ENCODE assay signal across 33 cellular contexts in the genomic region with DNA sequence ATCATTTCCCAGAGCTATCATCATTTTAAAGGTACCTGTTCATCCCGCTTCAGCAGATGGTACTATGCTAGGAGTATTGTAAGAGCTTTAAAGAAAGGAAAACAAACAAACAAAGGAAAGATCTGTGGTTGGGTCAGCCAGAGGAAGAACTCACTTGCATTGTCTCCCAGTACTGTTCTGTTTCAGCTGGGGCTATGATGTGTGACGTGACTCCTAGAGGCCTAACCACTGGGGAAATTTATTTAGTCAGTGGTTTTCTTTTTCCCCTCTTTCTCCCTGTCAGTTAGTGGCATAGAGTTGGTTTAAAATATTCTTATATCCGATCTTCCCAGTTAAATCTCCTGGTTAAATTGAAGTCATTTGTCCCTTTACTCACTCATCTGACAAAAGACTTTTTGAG.
A peak's percentile ranks its signal among the peaks of the same experiment; 100 is the strongest.
DNase-seq lines count a peak whose midpoint lies in the region; ATAC-seq, FAIRE-seq and TF ChIP-seq lines count a peak whose summit lies in the region.
"Had no signal": no experiment of that assay in that cellular context is flagged by ENCODE, and none has a peak within 500 bp of the region (broad histone marks: within the 10 kb centered on the region; RNA-seq: fewer than 3 reads in every experiment).

No MANE protein-coding gene starts in this region.

- H3K36me3 Mint-ChIP-seq in neural progenitor cell, result no peaks in the 10 kb centered on the region
- no peaks in the 10 kb centered on the region for H3K36me3 Mint-ChIP-seq in activated CD8-positive, alpha-beta memory T cell treated with anti-CD3 and anti-CD28 coated beads, Interleukin-2, amount 10 ng/mL, durations not matched to agents 7 days and 5 days
- H3K36me3 Mint-ChIP-seq: CD4-positive, CD25-positive, alpha-beta regulatory T cell; natural killer cell had no signal

- no peaks in the 10 kb centered on the region for H3K9me3 ChIP-seq in GM12878 (replicated peaks; ENCODE audit: control insufficient read depth, insufficient read depth, low read length)
- no peaks in the 10 kb centered on the region for H3K9me3 ChIP-seq in neural progenitor cell (ENCODE audit: low read depth)
- H3K9me3 ChIP-seq: lower lobe of right lung, ovary, right atrium auricular region, upper lobe of right lung had no signal

- no peak overlapping the region for H3K9ac ChIP-seq in GM12878 (ENCODE audit: control insufficient read depth, insufficient read depth, low read length)
- H3K9ac ChIP-seq in neural progenitor cell, result no peak overlapping the region

- POLR2A ChIA-PET in GM12878 (lab: Charles Lee), result no interaction called here

- no peak for TF ChIP-seq EP300 in GM12878 (IDR thresholded peaks at IDR 0.05; ENCODE audit: borderline replicate concordance in 1 of 2, control insufficient read depth in 1 of 2, low read depth in 2 of 2, low read length in 2 of 2)

- H3K4me2 ChIP-seq in GM12878 (ENCODE audit: control insufficient read depth, insufficient read depth), result no peak overlapping the region
- peak overlapping the region; percentile 32 for H3K4me2 ChIP-seq in neural progenitor cell

- in situ Hi-C loops in GM12878 (cut with MboI) (no loop called here), brain microvascular endothelial cell (cut with HindIII; ENCODE audit: low pct_ligation_motif_present, low sequenced_read_pairs) (no loop called here)

- H3K4me3 ChIP-seq in GM12878 (no peak overlapping the region), neural progenitor cell (no peak overlapping the region), brain microvascular endothelial cell (ENCODE audit: low read depth, low read length) (no peak overlapping the region)
- H3K4me3 ChIP-seq: K562, lower lobe of right lung, ovary, right atrium auricular region, upper lobe of right lung had no signal

- H3K4me3 Mint-ChIP-seq in neural progenitor cell, result no peak overlapping the region
- H3K4me3 Mint-ChIP-seq in activated CD8-positive, alpha-beta memory T cell treated with anti-CD3 and anti-CD28 coated beads, Interleukin-2, amount 10 ng/mL, durations not matched to agents 7 days and 5 days, result no peak overlapping the region
- H3K4me3 Mint-ChIP-seq: activated T-helper 1 cell treated with anti-CD3 and anti-CD28 coated beads, Interleukin-12 subunit alpha, Interleukin-12 subunit beta, Interleukin-2, Interleukin-4 antibody, amounts not matched to agents 30 ng/mL and 10 ng/mL and 1 ng/mL, durations not matched to agents 14 hours and 24 hours and 36 hours; CD4-positive, CD25-positive, alpha-beta regulatory T cell; natural killer cell; T-helper 17 cell had no signal

- TF ChIP-seq POLR2A in GM12878 (IDR thresholded peaks at IDR 0.05; ENCODE audit: low read depth, low read length), result no peak

- H3K27me3 ChIP-seq in GM12878 (replicated peaks in 1 of 2; ENCODE audit: control insufficient read depth in 2 of 2, insufficient read depth in 2 of 2, low read length in 1 of 2), result no peaks in the 10 kb centered on the region
- no peaks in the 10 kb centered on the region for H3K27me3 ChIP-seq in neural progenitor cell
- no peaks in the 10 kb centered on the region for H3K27me3 ChIP-seq in brain microvascular endothelial cell (replicated peaks)
- H3K27me3 ChIP-seq: ovary, right atrium auricular region, upper lobe of right lung had no signal

- H3K27ac ChIP-seq in GM12878 (ENCODE audit: control insufficient read depth, insufficient read depth) (no peak overlapping the region), neural progenitor cell (no peak overlapping the region), brain microvascular endothelial cell (no peak overlapping the region)
- H3K27ac ChIP-seq: lower lobe of right lung, ovary, right atrium auricular region, upper lobe of right lung had no signal

- no peak for FAIRE-seq in GM12878 (lab: Jason Lieb, UNC)
- FAIRE-seq: A204.1, GM19239, K562, TTC549 had no signal

- no peaks in the 10 kb centered on the region for H3K4me1 ChIP-seq in GM12878 (ENCODE audit: control insufficient read depth, insufficient read depth, low read length)
- peaks cover 24% of the 10 kb centered on the region for H3K4me1 ChIP-seq in neural progenitor cell
- H3K4me1 ChIP-seq: lower lobe of right lung, right atrium auricular region, upper lobe of right lung had no signal

- no peak for TF ChIP-seq RAD21 in GM12878 (IDR thresholded peaks at IDR 0.05; ENCODE audit: insufficient read depth, low read depth, low read length)

- no TSS peak for BruUV-seq in GM12878 (replicated peaks; lab: Mats Ljungman, UMichigan)

- H4K20me1 ChIP-seq in GM12878 (ENCODE audit: control insufficient read depth, insufficient read depth), result no peaks in the 10 kb centered on the region
- H4K20me1 ChIP-seq in neural progenitor cell (ENCODE audit: low read depth), result no peaks in the 10 kb centered on the region

- peaks cover 28% of the 10 kb centered on the region for H3K4me1 Mint-ChIP-seq in neural progenitor cell
- H3K4me1 Mint-ChIP-seq in activated CD8-positive, alpha-beta memory T cell treated with anti-CD3 and anti-CD28 coated beads, Interleukin-2, amount 10 ng/mL, durations not matched to agents 7 days and 5 days, result no peaks in the 10 kb centered on the region
- H3K4me1 Mint-ChIP-seq: CD4-positive, CD25-positive, alpha-beta regulatory T cell; natural killer cell; T-helper 17 cell had no signal

- no peaks in the 10 kb centered on the region for H3K36me3 ChIP-seq in GM12878 (ENCODE audit: control insufficient read depth in 2 of 2, insufficient read depth in 2 of 2, low read length in 1 of 2)
- H3K36me3 ChIP-seq in neural progenitor cell, result no peaks in the 10 kb centered on the region
- no peaks in the 10 kb centered on the region for H3K36me3 ChIP-seq in brain microvascular endothelial cell (replicated peaks)
- H3K36me3 ChIP-seq: lower lobe of right lung, ovary, right atrium auricular region, upper lobe of right lung had no signal

- peak; percentile 55 for ATAC-seq in GM18511 (IDR thresholded peaks at IDR 0.05; ENCODE audit: unreplicated experiment)
- peak; percentile 58 for ATAC-seq in HG03039 (IDR thresholded peaks at IDR 0.05; ENCODE audit: unreplicated experiment)
- ATAC-seq in GM12878, result peak; percentile 79
- no peak for ATAC-seq in activated CD8-positive, alpha-beta memory T cell treated with anti-CD3 and anti-CD28 coated beads, Interleukin-2, amount 10 ng/mL, durations not matched to agents 7 days and 5 days
- ATAC-seq: activated CD4-positive, CD25-positive, alpha-beta regulatory T cell treated with anti-CD3 and anti-CD28 coated beads, Interleukin-2, amount 50 U/mL, for 24 hours; HCT116; K562; lower lobe of right lung; natural killer cell; Right ventricle myocardium inferior; T-helper 17 cell; upper lobe of right lung had no signal

- H3K79me2 ChIP-seq in GM12878 (ENCODE audit: control insufficient read depth, insufficient read depth, low read length) (no peaks in the 10 kb centered on the region), neural progenitor cell (ENCODE audit: low read depth) (no peaks in the 10 kb centered on the region)

- no peaks in the 10 kb centered on the region for H3K9me3 Mint-ChIP-seq in neural progenitor cell
- no peaks in the 10 kb centered on the region for H3K9me3 Mint-ChIP-seq in activated CD8-positive, alpha-beta memory T cell treated with anti-CD3 and anti-CD28 coated beads, Interleukin-2, amount 10 ng/mL, durations not matched to agents 7 days and 5 days (ENCODE audit: low read depth)
- H3K9me3 Mint-ChIP-seq: activated T-helper 1 cell treated with anti-CD3 and anti-CD28 coated beads, Interleukin-12 subunit alpha, Interleukin-12 subunit beta, Interleukin-2, Interleukin-4 antibody, amounts not matched to agents 30 ng/mL and 10 ng/mL and 1 ng/mL, durations not matched to agents 14 hours and 24 hours and 36 hours; natural killer cell had no signal

- CTCF ChIA-PET in GM12878 (lab: Yijun Ruan, JAX), result interaction anchor here (1.2 kb wide), 1 partner anchor 10 kb away, joined by 3 read pairs; no protein-coding TSS in a partner anchor
- CTCF ChIA-PET in activated CD8-positive, alpha-beta memory T cell treated with anti-CD3 and anti-CD28 coated beads, Interleukin-2, amount 10 ng/mL, durations not matched to agents 7 days and 5 days (lab: Charles Lee), result no interaction called here

- WGBS in GM12878 (ENCODE audit: insufficient coverage, insufficient replicate concordance, low lambda C conversion rate, missing lambda C conversion rate), result 25% methylated on average over 3 of the region's 3 CpGs

- H3F3A ChIP-seq in neural progenitor cell (ENCODE audit: low read depth), result peaks cover 3% of the 10 kb centered on the region

- H2AFZ ChIP-seq in GM12878 (ENCODE audit: control insufficient read depth, low read depth, low read length) (no peak overlapping the region), neural progenitor cell (replicated peaks) (peak overlapping the region; percentile 34)

- SMC1A ChIA-PET in GM12878 (lab: Charles Lee; ENCODE audit: uncharacterized antibody, unreplicated experiment), result interaction anchor here (0.8 to 1.6 kb wide), 2 partner anchors 8 to 141 kb away, joined by 3 to 4 read pairs; no protein-coding TSS in a partner anchor

- no peaks in the 10 kb centered on the region for H3K27me3 Mint-ChIP-seq in neural progenitor cell (ENCODE audit: insufficient read depth, low read depth)
- no peaks in the 10 kb centered on the region for H3K27me3 Mint-ChIP-seq in activated CD8-positive, alpha-beta memory T cell treated with anti-CD3 and anti-CD28 coated beads, Interleukin-2, amount 10 ng/mL, durations not matched to agents 7 days and 5 days
- H3K27me3 Mint-ChIP-seq: T-helper 17 cell had no signal

- intact Hi-C loops in GM12878 (cut with micrococcal nuclease; ENCODE audit: unreplicated experiment), result no loop called here

- no peak overlapping the region for H3K27ac Mint-ChIP-seq in neural progenitor cell
- H3K27ac Mint-ChIP-seq in activated CD8-positive, alpha-beta memory T cell treated with anti-CD3 and anti-CD28 coated beads, Interleukin-2, amount 10 ng/mL, durations not matched to agents 7 days and 5 days, result no peak overlapping the region
- H3K27ac Mint-ChIP-seq: activated T-helper 1 cell treated with anti-CD3 and anti-CD28 coated beads, Interleukin-12 subunit alpha, Interleukin-12 subunit beta, Interleukin-2, Interleukin-4 antibody, amounts not matched to agents 30 ng/mL and 10 ng/mL and 1 ng/mL, durations not matched to agents 14 hours and 24 hours and 36 hours; CD4-positive, CD25-positive, alpha-beta regulatory T cell; natural killer cell; T-helper 17 cell had no signal

- DNase-seq in GM12878 (ENCODE audit: low read depth, low spot score) (no peak), neural progenitor cell (ENCODE audit: low spot score) (no peak), brain microvascular endothelial cell (no peak), NCI-H446 (lab: John Stamatoyannopoulos, UW) (no peak), NCI-H1092 (lab: John Stamatoyannopoulos, UW) (no peak)
- no peak for DNase-seq in activated CD8-positive, alpha-beta memory T cell treated with anti-CD3 and anti-CD28 coated beads, Interleukin-2, amount 10 ng/mL, durations not matched to agents 7 days and 5 days
- DNase-seq: activated CD4-positive, alpha-beta T cell treated with anti-CD3 and anti-CD28 coated beads, Interleukin-2, amount 50 U/mL, for 48 hours; activated CD8-positive, alpha-beta memory T cell treated with anti-CD3 and anti-CD28 coated beads, Interleukin-2, amount 50 U/mL, for 48 hours; activated naive CD4-positive, alpha-beta T cell treated with Interleukin-2 at 50 U/mL for 16 hours; Calu3; CD4-positive, CD25-positive, alpha-beta regulatory T cell; central memory CD4-positive, alpha-beta T cell; cortex of kidney; lower lobe of right lung; natural killer cell; NCI-H1105; NCI-H187 treated with DMSO at 0.1 percent for 48 hours; ovary; stimulated activated CD4-positive, alpha-beta T cell treated with anti-CD3 and anti-CD28 coated beads, Interleukin-1b, Interleukin-23, amount 100 ng/mL, for 48 hours; stimulated activated naive CD4-positive, alpha-beta T cell treated with Interleukin-2 at 50 U/mL for 16 hours; T-helper 17 cell; upper lobe of right lung had no signal

- RAD21 ChIA-PET in GM12878 (lab: Charles Lee; ENCODE audit: unreplicated experiment), result no interaction called here

- TF ChIP-seq CTCF in GM12878 (IDR thresholded peaks at IDR 0.05 in 2 of 3, conservative IDR thresholded peaks at IDR 0.05 in 1 of 3; ENCODE audit: control insufficient read depth in 2 of 3, extremely low read depth in 1 of 3, insufficient read depth in 1 of 3, low read depth in 3 of 3, low read length in 3 of 3), result no peak
- no peak for TF ChIP-seq CTCF in neural progenitor cell (IDR thresholded peaks at IDR 0.05)
- no peak for TF ChIP-seq CTCF in brain microvascular endothelial cell (IDR thresholded peaks at IDR 0.05; ENCODE audit: low read depth, low read length, missing control alignments)
